Comparison of ENCODE assay signal across 1 cellular context in genomic region chr16:71777329-71777728, GRCh38.
A peak's percentile ranks its signal among the peaks of the same experiment; 100 is the strongest.
TF ChIP-seq lines count a peak whose summit lies in the region.

No MANE protein-coding gene starts in this region.

TF ChIP-seq in HepG2, 621 proteins besides CTCF, POLR2A, EP300 and RAD21:
- TF ChIP-seq RBM39 (IDR thresholded peaks at IDR 0.05; ENCODE audit: low read depth, low read length, poor library complexity, severe bottlenecking) (peak; percentile 43), ZBTB43 (CRISPR knock-in tag; conservative IDR thresholded peaks at IDR 0.05) (no peak), ZNF512B (CRISPR knock-in tag; IDR thresholded peaks at IDR 0.05; ENCODE audit: borderline replicate concordance) (no peak)
